Comparison of ENCODE assay signal across 24 cellular contexts in genomic region chr18:74430811-74431571, GRCh38. TPM values are rescaled to one million over a fixed set of nuclear protein-coding genes. Genes with fewer than 3 reads are reported as not detected.
"Had no signal": no experiment of that assay in that cellular context is flagged by ENCODE, and none has a peak within 500 bp of the region (broad histone marks: within the 10 kb centered on the region; RNA-seq: fewer than 3 reads in every experiment).

No MANE protein-coding gene starts in this region.

- H3K9me3 ChIP-seq: adrenal gland, breast epithelium, esophagus squamous epithelium, mucosa of descending colon, ovary, psoas muscle, right lobe of liver, suprapubic skin, transverse colon, uterus had no signal

- ATAC-seq: activated CD4-positive, alpha-beta T cell treated with anti-CD3 and anti-CD28 coated beads for 36 hours; activated naive CD4-positive, alpha-beta T cell treated with anti-CD3 and anti-CD28 coated beads, Interleukin-2, amount 50 U/mL, for 72 hours; effector memory CD8-positive, alpha-beta T cell; mucosa of descending colon; psoas muscle; right lobe of liver; stimulated activated naive CD8-positive, alpha-beta T cell treated with anti-CD3 and anti-CD28 coated beads, Interleukin-15, amount 100 ng/mL, for 72 hours; WTC11 had no signal

- H3K27me3 Mint-ChIP-seq: stimulated activated naive CD8-positive, alpha-beta T cell treated with anti-CD3 and anti-CD28 coated beads, Interleukin-15, amount 100 ng/mL, for 72 hours had no signal

- H3K4me1 Mint-ChIP-seq: activated CD4-positive, alpha-beta T cell treated with anti-CD3 and anti-CD28 coated beads for 36 hours; memory B cell; naive B cell; stimulated activated naive CD8-positive, alpha-beta T cell treated with anti-CD3 and anti-CD28 coated beads, Interleukin-15, amount 100 ng/mL, for 72 hours had no signal

- H3K27ac ChIP-seq: adrenal gland, breast epithelium, esophagus squamous epithelium, ovary, psoas muscle, right lobe of liver, suprapubic skin, transverse colon, uterus had no signal

- H3K27me3 ChIP-seq: adrenal gland, breast epithelium, esophagus squamous epithelium, ovary, right lobe of liver, suprapubic skin, transverse colon, uterus had no signal

- H3K4me3 Mint-ChIP-seq: activated CD4-positive, alpha-beta T cell treated with anti-CD3 and anti-CD28 coated beads for 36 hours; activated T-helper 1 cell treated with anti-CD3 and anti-CD28 coated beads, Interleukin-12 subunit alpha, Interleukin-12 subunit beta, Interleukin-2, Interleukin-4 antibody, amounts not matched to agents 30 ng/mL and 10 ng/mL and 1 ng/mL, durations not matched to agents 14 hours and 24 hours and 36 hours; effector memory CD8-positive, alpha-beta T cell; memory B cell; naive B cell; stimulated activated naive CD8-positive, alpha-beta T cell treated with anti-CD3 and anti-CD28 coated beads, Interleukin-15, amount 100 ng/mL, for 72 hours; WTC11 had no signal

- DNase-seq: activated CD4-positive, alpha-beta T cell treated with anti-CD3 and anti-CD28 coated beads for 36 hours; activated CD4-positive, alpha-beta T cell treated with anti-CD3 and anti-CD28 coated beads, Interleukin-2, amount 50 U/mL, for 48 hours; activated gamma-delta T cell treated with Interleukin-2 at 50 U/mL for 16 hours; adrenal gland; cerebellar nuclear complex; effector memory CD8-positive, alpha-beta T cell; esophagus squamous epithelium; mucosa of descending colon; naive B cell; ovary; psoas muscle; right lobe of liver; small intestine; stimulated activated CD4-positive, alpha-beta T cell treated with anti-CD3 and anti-CD28 coated beads, Interleukin-4, amount 100 ng/mL, for 1 hour; stimulated activated naive CD8-positive, alpha-beta T cell treated with anti-CD3 and anti-CD28 coated beads, Interleukin-15, amount 100 ng/mL, for 72 hours; transverse colon; uterus had no signal

- H3K9me3 Mint-ChIP-seq: activated naive CD4-positive, alpha-beta T cell treated with anti-CD3 and anti-CD28 coated beads, Interleukin-2, amount 50 U/mL, for 72 hours; activated T-helper 1 cell treated with anti-CD3 and anti-CD28 coated beads, Interleukin-12 subunit alpha, Interleukin-12 subunit beta, Interleukin-2, Interleukin-4 antibody, amounts not matched to agents 30 ng/mL and 10 ng/mL and 1 ng/mL, durations not matched to agents 14 hours and 24 hours and 36 hours; effector memory CD8-positive, alpha-beta T cell; memory B cell; stimulated activated naive CD8-positive, alpha-beta T cell treated with anti-CD3 and anti-CD28 coated beads, Interleukin-15, amount 100 ng/mL, for 72 hours had no signal

- H3K36me3 Mint-ChIP-seq: activated naive CD4-positive, alpha-beta T cell treated with anti-CD3 and anti-CD28 coated beads, Interleukin-2, amount 50 U/mL, for 72 hours; WTC11 had no signal

- H3K27ac Mint-ChIP-seq: activated CD4-positive, alpha-beta T cell treated with anti-CD3 and anti-CD28 coated beads for 36 hours; activated T-helper 1 cell treated with anti-CD3 and anti-CD28 coated beads, Interleukin-12 subunit alpha, Interleukin-12 subunit beta, Interleukin-2, Interleukin-4 antibody, amounts not matched to agents 30 ng/mL and 10 ng/mL and 1 ng/mL, durations not matched to agents 14 hours and 24 hours and 36 hours; effector memory CD8-positive, alpha-beta T cell; memory B cell; naive B cell; stimulated activated naive CD8-positive, alpha-beta T cell treated with anti-CD3 and anti-CD28 coated beads, Interleukin-15, amount 100 ng/mL, for 72 hours; WTC11 had no signal

RNA-seq across cellular contexts. Expression of gene DIPK1C, which starts 26.1 kb away (rescaled TPM):
- total RNA-seq: activated CD4-positive, alpha-beta T cell treated with anti-CD3 and anti-CD28 coated beads for 36 hours; activated naive CD4-positive, alpha-beta T cell treated with anti-CD3 and anti-CD28 coated beads, Interleukin-2, amount 50 U/mL, for 72 hours; activated T-helper 1 cell treated with anti-CD3 and anti-CD28 coated beads, Interleukin-12 subunit alpha, Interleukin-12 subunit beta, Interleukin-2, Interleukin-4 antibody, amounts not matched to agents 30 ng/mL and 10 ng/mL and 1 ng/mL, durations not matched to agents 14 hours and 24 hours and 36 hours; astrocyte; esophagus squamous epithelium; WTC11 had no signal
